Comparison of ENCODE assay signal across 8 cellular contexts in the genomic region with DNA sequence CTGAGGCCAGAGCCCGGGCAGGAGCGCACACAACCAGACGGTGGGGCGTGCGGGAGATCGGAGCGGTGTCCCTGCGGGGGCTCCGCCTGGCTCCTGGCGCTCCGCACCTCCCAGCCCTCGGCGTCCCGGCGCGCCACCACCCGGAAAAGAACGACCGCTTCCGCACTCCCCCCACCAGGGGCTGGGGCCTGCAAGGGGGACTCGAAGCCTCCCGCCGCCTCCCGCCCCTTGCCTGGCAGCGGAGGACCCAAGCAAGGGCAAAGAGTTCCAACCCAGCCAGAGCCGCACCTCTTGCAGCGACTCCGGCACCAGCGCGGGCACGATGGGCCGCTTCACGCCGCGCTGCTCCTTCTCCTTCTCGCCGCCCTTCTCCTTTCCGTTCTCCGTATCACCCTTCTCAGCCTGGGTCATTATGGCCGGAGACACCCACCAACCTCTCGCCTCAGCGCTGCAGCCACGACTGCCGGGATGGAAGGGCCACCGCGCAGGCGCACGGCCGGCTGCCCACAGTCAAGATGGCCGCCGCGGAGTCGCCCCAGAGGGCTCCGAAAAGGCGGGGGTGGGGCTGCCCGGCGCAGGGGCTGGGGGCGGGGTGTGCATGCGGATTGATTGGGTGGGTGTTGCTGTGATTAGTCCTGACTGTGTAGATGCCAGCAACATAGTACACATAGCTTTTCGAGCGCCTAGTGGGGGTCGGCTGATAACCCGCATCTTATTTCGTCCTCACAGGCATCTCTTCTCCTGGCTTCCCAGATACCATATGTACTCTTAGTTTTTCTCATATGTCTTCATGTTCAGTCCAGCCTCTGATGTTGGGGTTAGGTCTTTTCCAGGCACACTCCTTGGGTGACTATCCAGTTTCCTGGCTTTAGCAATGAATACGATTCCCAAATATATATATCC. TPM values are rescaled to one million over a fixed set of nuclear protein-coding genes. Genes with fewer than 3 reads are reported as not detected.
A peak's percentile ranks its signal among the peaks of the same experiment; 100 is the strongest.
DNase-seq lines count a peak whose midpoint lies in the region; ATAC-seq and TF ChIP-seq lines count a peak whose summit lies in the region.

A gene with protein sequence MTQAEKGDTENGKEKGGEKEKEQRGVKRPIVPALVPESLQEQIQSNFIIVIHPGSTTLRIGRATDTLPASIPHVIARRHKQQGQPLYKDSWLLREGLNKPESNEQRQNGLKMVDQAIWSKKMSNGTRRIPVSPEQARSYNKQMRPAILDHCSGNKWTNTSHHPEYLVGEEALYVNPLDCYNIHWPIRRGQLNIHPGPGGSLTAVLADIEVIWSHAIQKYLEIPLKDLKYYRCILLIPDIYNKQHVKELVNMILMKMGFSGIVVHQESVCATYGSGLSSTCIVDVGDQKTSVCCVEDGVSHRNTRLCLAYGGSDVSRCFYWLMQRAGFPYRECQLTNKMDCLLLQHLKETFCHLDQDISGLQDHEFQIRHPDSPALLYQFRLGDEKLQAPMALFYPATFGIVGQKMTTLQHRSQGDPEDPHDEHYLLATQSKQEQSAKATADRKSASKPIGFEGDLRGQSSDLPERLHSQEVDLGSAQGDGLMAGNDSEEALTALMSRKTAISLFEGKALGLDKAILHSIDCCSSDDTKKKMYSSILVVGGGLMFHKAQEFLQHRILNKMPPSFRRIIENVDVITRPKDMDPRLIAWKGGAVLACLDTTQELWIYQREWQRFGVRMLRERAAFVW (minus strand): TSS at position 462 of the 903 bp plus-strand sequence. CDS start 51 bp downstream, at position 411.

- peak within 1 kb of the TSS; percentile 92 to 99 (median 96) for H3K27ac Mint-ChIP-seq in CD14-positive monocyte
- peak within 1 kb of the TSS; percentile 94 to 97 for H3K27ac Mint-ChIP-seq in effector memory CD8-positive, alpha-beta T cell
- peak within 1 kb of the TSS; percentile 90 for H3K27ac Mint-ChIP-seq in memory B cell

- TF ChIP-seq CTCF in CD14-positive monocyte (IDR thresholded peaks at IDR 0.05): no peak

- peak within 1 kb of the TSS; percentile 97 to 100 for H3K4me3 Mint-ChIP-seq in CD14-positive monocyte
- peak within 1 kb of the TSS; percentile 89 to 94 for H3K4me3 Mint-ChIP-seq in effector memory CD8-positive, alpha-beta T cell
- H3K4me3 Mint-ChIP-seq in memory B cell: peak within 1 kb of the TSS; percentile 100

- POLR2A ChIA-PET in activated CD8-positive, alpha-beta memory T cell treated with anti-CD3 and anti-CD28 coated beads for 36 hours (lab: Charles Lee): interaction anchor here (2.5 kb wide), 1 partner anchor 10 kb away, joined by 14 read pairs; a partner anchor contains a TSS

- peaks cover 49 to 52% of the 10 kb centered on the region in 2 donors for H3K36me3 Mint-ChIP-seq in CD14-positive monocyte
- peaks cover 66% of the 10 kb centered on the region for H3K36me3 Mint-ChIP-seq in effector memory CD8-positive, alpha-beta T cell (ENCODE audit: insufficient read depth)
- peaks cover 17% of the 10 kb centered on the region for H3K36me3 Mint-ChIP-seq in memory B cell

- H3K27me3 Mint-ChIP-seq in CD14-positive monocyte (ENCODE audit: low read depth in 3 of 3) (peaks cover 0 to 7% (median 2%) of the 10 kb centered on the region in 3 donors), memory B cell (no peaks in the 10 kb centered on the region)
- no peaks in the 10 kb centered on the region for H3K27me3 Mint-ChIP-seq in effector memory CD8-positive, alpha-beta T cell

- ATAC-seq in GM19351 (IDR thresholded peaks at IDR 0.05; ENCODE audit: unreplicated experiment) (peak; percentile 84), HG03520 (IDR thresholded peaks at IDR 0.05; ENCODE audit: unreplicated experiment) (peak; percentile 72), memory B cell (ENCODE audit: low read depth) (peak; percentile 91)
- peak; percentile 87 for ATAC-seq in effector memory CD8-positive, alpha-beta T cell (replicated peaks)

- H3K9me3 Mint-ChIP-seq in CD14-positive monocyte (no peaks in the 10 kb centered on the region), memory B cell (no peaks in the 10 kb centered on the region)
- H3K9me3 Mint-ChIP-seq in effector memory CD8-positive, alpha-beta T cell: no peaks in the 10 kb centered on the region

- CTCF ChIA-PET in activated CD8-positive, alpha-beta memory T cell treated with anti-CD3 and anti-CD28 coated beads for 36 hours (lab: Charles Lee): no interaction called here

- H3K4me1 Mint-ChIP-seq in CD14-positive monocyte (peaks cover 16% of the 10 kb centered on the region), memory B cell (peaks cover 21% of the 10 kb centered on the region)
- peaks cover 26 to 36% of the 10 kb centered on the region in 2 donors for H3K4me1 Mint-ChIP-seq in effector memory CD8-positive, alpha-beta T cell (ENCODE audit: low read depth in 2 of 2)

- intact Hi-C loops in CD14-positive monocyte (cut with micrococcal nuclease): loop anchor here in 1 of 2 donors (10.0 kb wide), 1 partner anchor 137 kb away; no protein-coding TSS in a partner anchor

- DNase-seq in CD14-positive monocyte (ENCODE audit: low spot score) (peak; percentile 81), NOMO-1 (lab: John Stamatoyannopoulos, UW; ENCODE audit: unreplicated experiment in 2 of 2) (peak; percentile 84 to 89), memory B cell (ENCODE audit: low spot score in 2 of 2) (peak; percentile 85 to 86)
- DNase-seq in effector memory CD8-positive, alpha-beta T cell: peak; percentile 81 to 85 (median 83)
- peak; percentile 74 for DNase-seq in stimulated activated CD8-positive, alpha-beta memory T cell treated with anti-CD3 and anti-CD28 coated beads, Interleukin-12 subunit alpha, Interleukin-12 subunit beta, amount 100 ng/mL, for 1 hour (ENCODE audit: low read depth)

RNA-seq across cellular contexts. Expression of the gene that starts here (rescaled TPM):
- polyA plus RNA-seq in CD14-positive monocyte: 10 to 100 TPM; 10.7 to 12.2 TPM
- total RNA-seq in activated CD8-positive, alpha-beta memory T cell treated with anti-CD3 and anti-CD28 coated beads for 36 hours: 10 to 100 TPM; 34.6 to 36.4 TPM

Comparison
In these comparisons a context has a peak if more than half of its experiments do, and no peak if none do; other contexts are left out.
1. Peak in every context shown above with its lines: DNase-seq and ATAC-seq.